Comparison of ENCODE assay signal across 1 cellular context in the genomic region with DNA sequence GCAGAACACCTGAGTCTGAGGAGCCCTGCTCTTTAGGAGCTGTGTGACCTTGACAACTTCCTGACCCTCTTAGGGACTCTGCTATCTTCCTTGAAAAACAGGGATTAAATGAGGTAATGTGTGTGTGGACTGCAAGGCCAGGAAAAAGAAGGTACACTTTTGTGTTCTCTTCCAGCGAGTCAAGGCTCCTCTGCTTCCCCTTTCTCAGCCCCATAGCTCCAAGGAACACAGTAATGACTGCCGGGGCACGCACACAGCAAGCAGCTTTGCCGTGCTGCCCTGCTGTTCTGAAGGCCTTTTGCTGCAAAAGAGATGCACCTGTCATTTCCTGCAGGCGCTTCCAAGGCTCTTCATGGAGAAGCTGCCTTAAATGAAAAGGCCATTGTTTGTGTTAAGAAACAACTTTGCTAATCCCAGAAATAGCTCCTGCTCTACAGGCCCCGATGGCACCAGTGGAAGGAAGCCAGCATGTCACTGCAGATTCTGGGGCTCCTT.
TF ChIP-seq lines count a peak whose summit lies in the region.

No MANE protein-coding gene starts in this region.

TF ChIP-seq in GM23338, 12 proteins besides CTCF, POLR2A, EP300 and RAD21 (continued from another document):
- TF ChIP-seq, protein P1, sequence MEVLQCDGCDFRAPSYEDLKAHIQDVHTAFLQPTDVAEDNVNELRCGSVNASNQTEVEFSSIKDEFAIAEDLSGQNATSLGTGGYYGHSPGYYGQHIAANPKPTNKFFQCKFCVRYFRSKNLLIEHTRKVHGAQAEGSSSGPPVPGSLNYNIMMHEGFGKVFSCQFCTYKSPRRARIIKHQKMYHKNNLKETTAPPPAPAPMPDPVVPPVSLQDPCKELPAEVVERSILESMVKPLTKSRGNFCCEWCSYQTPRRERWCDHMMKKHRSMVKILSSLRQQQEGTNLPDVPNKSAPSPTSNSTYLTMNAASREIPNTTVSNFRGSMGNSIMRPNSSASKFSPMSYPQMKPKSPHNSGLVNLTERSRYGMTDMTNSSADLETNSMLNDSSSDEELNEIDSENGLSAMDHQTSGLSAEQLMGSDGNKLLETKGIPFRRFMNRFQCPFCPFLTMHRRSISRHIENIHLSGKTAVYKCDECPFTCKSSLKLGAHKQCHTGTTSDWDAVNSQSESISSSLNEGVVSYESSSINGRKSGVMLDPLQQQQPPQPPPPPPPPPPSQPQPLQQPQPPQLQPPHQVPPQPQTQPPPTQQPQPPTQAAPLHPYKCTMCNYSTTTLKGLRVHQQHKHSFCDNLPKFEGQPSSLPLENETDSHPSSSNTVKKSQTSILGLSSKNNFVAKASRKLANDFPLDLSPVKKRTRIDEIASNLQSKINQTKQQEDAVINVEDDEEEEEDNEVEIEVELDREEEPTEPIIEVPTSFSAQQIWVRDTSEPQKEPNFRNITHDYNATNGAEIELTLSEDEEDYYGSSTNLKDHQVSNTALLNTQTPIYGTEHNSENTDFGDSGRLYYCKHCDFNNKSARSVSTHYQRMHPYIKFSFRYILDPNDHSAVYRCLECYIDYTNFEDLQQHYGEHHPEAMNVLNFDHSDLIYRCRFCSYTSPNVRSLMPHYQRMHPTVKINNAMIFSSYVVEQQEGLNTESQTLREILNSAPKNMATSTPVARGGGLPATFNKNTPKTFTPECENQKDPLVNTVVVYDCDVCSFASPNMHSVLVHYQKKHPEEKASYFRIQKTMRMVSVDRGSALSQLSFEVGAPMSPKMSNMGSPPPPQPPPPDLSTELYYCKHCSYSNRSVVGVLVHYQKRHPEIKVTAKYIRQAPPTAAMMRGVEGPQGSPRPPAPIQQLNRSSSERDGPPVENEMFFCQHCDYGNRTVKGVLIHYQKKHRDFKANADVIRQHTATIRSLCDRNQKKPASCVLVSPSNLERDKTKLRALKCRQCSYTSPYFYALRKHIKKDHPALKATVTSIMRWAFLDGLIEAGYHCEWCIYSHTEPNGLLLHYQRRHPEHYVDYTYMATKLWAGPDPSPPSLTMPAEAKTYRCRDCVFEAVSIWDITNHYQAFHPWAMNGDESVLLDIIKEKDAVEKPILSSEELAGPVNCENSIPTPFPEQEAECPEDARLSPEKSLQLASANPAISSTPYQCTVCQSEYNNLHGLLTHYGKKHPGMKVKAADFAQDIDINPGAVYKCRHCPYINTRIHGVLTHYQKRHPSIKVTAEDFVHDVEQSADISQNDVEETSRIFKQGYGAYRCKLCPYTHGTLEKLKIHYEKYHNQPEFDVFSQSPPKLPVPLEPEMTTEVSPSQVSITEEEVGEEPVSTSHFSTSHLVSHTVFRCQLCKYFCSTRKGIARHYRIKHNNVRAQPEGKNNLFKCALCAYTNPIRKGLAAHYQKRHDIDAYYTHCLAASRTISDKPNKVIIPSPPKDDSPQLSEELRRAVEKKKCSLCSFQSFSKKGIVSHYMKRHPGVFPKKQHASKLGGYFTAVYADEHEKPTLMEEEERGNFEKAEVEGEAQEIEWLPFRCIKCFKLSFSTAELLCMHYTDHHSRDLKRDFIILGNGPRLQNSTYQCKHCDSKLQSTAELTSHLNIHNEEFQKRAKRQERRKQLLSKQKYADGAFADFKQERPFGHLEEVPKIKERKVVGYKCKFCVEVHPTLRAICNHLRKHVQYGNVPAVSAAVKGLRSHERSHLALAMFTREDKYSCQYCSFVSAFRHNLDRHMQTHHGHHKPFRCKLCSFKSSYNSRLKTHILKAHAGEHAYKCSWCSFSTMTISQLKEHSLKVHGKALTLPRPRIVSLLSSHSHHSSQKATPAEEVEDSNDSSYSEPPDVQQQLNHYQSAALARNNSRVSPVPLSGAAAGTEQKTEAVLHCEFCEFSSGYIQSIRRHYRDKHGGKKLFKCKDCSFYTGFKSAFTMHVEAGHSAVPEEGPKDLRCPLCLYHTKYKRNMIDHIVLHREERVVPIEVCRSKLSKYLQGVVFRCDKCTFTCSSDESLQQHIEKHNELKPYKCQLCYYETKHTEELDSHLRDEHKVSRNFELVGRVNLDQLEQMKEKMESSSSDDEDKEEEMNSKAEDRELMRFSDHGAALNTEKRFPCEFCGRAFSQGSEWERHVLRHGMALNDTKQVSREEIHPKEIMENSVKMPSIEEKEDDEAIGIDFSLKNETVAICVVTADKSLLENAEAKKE (CRISPR knock-in tag; IDR thresholded peaks at IDR 0.05): no peak
- TF ChIP-seq STAT1 (IDR thresholded peaks at IDR 0.05; ENCODE audit: unreplicated experiment) (no peak), EZH2 (IDR thresholded peaks at IDR 0.05; ENCODE audit: low read depth, unreplicated experiment) (no peak), POLR2AphosphoS5 (IDR thresholded peaks at IDR 0.05; ENCODE audit: low read depth) (no peak), EZH2phosphoT487 (IDR thresholded peaks at IDR 0.05; ENCODE audit: unreplicated experiment) (no peak), CREB1 (CRISPR knock-in tag; IDR thresholded peaks at IDR 0.05; ENCODE audit: low read depth) (no peak), ZNF114 (CRISPR knock-in tag; IDR thresholded peaks at IDR 0.05) (no peak), NANOG (IDR thresholded peaks at IDR 0.05; ENCODE audit: borderline replicate concordance) (no peak), JUNB (IDR thresholded peaks at IDR 0.05; ENCODE audit: unreplicated experiment) (no peak)
- TF ChIP-seq, protein P2, sequence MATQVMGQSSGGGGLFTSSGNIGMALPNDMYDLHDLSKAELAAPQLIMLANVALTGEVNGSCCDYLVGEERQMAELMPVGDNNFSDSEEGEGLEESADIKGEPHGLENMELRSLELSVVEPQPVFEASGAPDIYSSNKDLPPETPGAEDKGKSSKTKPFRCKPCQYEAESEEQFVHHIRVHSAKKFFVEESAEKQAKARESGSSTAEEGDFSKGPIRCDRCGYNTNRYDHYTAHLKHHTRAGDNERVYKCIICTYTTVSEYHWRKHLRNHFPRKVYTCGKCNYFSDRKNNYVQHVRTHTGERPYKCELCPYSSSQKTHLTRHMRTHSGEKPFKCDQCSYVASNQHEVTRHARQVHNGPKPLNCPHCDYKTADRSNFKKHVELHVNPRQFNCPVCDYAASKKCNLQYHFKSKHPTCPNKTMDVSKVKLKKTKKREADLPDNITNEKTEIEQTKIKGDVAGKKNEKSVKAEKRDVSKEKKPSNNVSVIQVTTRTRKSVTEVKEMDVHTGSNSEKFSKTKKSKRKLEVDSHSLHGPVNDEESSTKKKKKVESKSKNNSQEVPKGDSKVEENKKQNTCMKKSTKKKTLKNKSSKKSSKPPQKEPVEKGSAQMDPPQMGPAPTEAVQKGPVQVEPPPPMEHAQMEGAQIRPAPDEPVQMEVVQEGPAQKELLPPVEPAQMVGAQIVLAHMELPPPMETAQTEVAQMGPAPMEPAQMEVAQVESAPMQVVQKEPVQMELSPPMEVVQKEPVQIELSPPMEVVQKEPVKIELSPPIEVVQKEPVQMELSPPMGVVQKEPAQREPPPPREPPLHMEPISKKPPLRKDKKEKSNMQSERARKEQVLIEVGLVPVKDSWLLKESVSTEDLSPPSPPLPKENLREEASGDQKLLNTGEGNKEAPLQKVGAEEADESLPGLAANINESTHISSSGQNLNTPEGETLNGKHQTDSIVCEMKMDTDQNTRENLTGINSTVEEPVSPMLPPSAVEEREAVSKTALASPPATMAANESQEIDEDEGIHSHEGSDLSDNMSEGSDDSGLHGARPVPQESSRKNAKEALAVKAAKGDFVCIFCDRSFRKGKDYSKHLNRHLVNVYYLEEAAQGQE (IDR thresholded peaks at IDR 0.05; ENCODE audit: unreplicated experiment): no peak
- TF ChIP-seq, protein P3, sequence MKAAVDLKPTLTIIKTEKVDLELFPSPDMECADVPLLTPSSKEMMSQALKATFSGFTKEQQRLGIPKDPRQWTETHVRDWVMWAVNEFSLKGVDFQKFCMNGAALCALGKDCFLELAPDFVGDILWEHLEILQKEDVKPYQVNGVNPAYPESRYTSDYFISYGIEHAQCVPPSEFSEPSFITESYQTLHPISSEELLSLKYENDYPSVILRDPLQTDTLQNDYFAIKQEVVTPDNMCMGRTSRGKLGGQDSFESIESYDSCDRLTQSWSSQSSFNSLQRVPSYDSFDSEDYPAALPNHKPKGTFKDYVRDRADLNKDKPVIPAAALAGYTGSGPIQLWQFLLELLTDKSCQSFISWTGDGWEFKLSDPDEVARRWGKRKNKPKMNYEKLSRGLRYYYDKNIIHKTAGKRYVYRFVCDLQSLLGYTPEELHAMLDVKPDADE (IDR thresholded peaks at IDR 0.05): no peak
